In genomic region chr12:106223485-106224391, GRCh38 we compare ENCODE assay signal across 8 cellular contexts. TPM values are rescaled to one million over a fixed set of nuclear protein-coding genes. Genes with fewer than 3 reads are reported as not detected.
DNase-seq lines count a peak whose midpoint lies in the region; ATAC-seq lines count a peak whose summit lies in the region.

No MANE protein-coding gene starts in this region.

- intact Hi-C loops in left colon (cut with DNase I, micrococcal nuclease), result loop anchor here (10.0 kb wide), 2 partner anchors 51 to 121 kb away; no protein-coding TSS in a partner anchor

- peak; percentile 67 for ATAC-seq in HG02642 (IDR thresholded peaks at IDR 0.05; ENCODE audit: poor library complexity, unreplicated experiment)
- ATAC-seq in left colon, result peak; percentile 73
- no peak for ATAC-seq in HG03457 (IDR thresholded peaks at IDR 0.05; ENCODE audit: unreplicated experiment)

- peak; percentile 63 for DNase-seq in ELR (ENCODE audit: low read depth)
- peak; percentile 69 for DNase-seq in NCI-H2171 treated with DMSO at 0.1 percent for 48 hours (lab: John Stamatoyannopoulos, UW)
- DNase-seq in activated CD4-positive, CD25-positive, alpha-beta regulatory T cell treated with anti-CD3 and anti-CD28 coated beads, Interleukin-2, amount 50 U/mL, for 16 hours (ENCODE audit: low read depth, low spot score), result peak; percentile 48
- DNase-seq in caudate nucleus (lab: John Stamatoyannopoulos, UW), result peak in 38 of 61 donors; percentile 4 to 58 (median 28)
- peak in 1 of 2 donors; percentile 65 for DNase-seq in left colon
- DNase-seq in stimulated activated CD4-positive, alpha-beta T cell treated with anti-CD3 and anti-CD28 coated beads, Interleukin-4, amount 100 ng/mL, for 4 hours, result peak; percentile 57 to 61

- H3K27ac ChIP-seq in caudate nucleus (ENCODE audit: low read depth, low read length), result no peak overlapping the region

RNA-seq across cellular contexts. Expression of gene CKAP4, which starts 24.1 kb away (rescaled TPM):
- 10 to 100 TPM; 74.0 to 90.1 TPM for total RNA-seq in left colon
